8 cellular contexts compared by ENCODE assay signal in genomic region chr17:17836250-17836817, GRCh38. TPM values are rescaled to one million over a fixed set of nuclear protein-coding genes. Genes with fewer than 3 reads are reported as not detected.
A peak's percentile ranks its signal among the peaks of the same experiment; 100 is the strongest.
DNase-seq lines count a peak whose midpoint lies in the region; ATAC-seq and TF ChIP-seq lines count a peak whose summit lies in the region.

No MANE protein-coding gene starts in this region.

- H4K20me1 ChIP-seq in SK-N-SH (ENCODE audit: insufficient read depth): no peaks in the 10 kb centered on the region

- H3K4me1 ChIP-seq in SK-N-SH (ENCODE audit: control insufficient read depth in 1 of 2, insufficient read depth in 2 of 2, low read depth in 1 of 2, low read length in 1 of 2) (peaks cover 22 to 63% of the 10 kb centered on the region in 2 experiments; a peak in 3 of 4 replicates), suprapubic skin (peaks cover 82% of the 10 kb centered on the region)

- peaks cover 17% of the 10 kb centered on the region for H3F3A ChIP-seq in SK-N-SH (replicated peaks; ENCODE audit: insufficient read depth)

- DNase-seq in GM10248 (ENCODE audit: extremely low spot score): peak; percentile 96
- peak; percentile 94 for DNase-seq in NCI-H1048 (lab: John Stamatoyannopoulos, UW)
- DNase-seq in SK-N-SH: peak; percentile 96
- DNase-seq in activated naive CD4-positive, alpha-beta T cell treated with anti-CD3 and anti-CD28 coated beads, Interleukin-2, amount 50 U/mL, for 72 hours (ENCODE audit: low spot score in 2 of 2): peak; percentile 96 to 98
- peak; percentile 63 for DNase-seq in glomerular endothelial cell (ENCODE audit: extremely low read depth, low read depth, low spot score)
- DNase-seq in occipital lobe (lab: John Stamatoyannopoulos, UW): peak; percentile 95
- peak; percentile 98 to 99 for DNase-seq in suprapubic skin (ENCODE audit: low spot score in 2 of 2)

- H3K9ac ChIP-seq in SK-N-SH: peak overlapping the region; percentile 88

- H3K27ac Mint-ChIP-seq in activated naive CD4-positive, alpha-beta T cell treated with anti-CD3 and anti-CD28 coated beads, Interleukin-2, amount 50 U/mL, for 72 hours: peak overlapping the region; percentile 90 to 97

- POLR2A ChIA-PET in GM10248 (lab: Yijun Ruan, JAX) (interaction anchor here (0.5 to 1.3 kb wide), 9 partner anchors 9 to 1877 kb away, joined by 3 to 24 read pairs (median 5); no protein-coding TSS in a partner anchor), SK-N-SH (lab: Yijun Ruan, JAX) (interaction anchor here (0.6 to 4.0 kb wide), 34 partner anchors 10 to 481 kb away, joined by 3 to 44 read pairs (median 5); no protein-coding TSS in a partner anchor)

- peaks cover 14% of the 10 kb centered on the region in 2 donors for H3K36me3 Mint-ChIP-seq in activated naive CD4-positive, alpha-beta T cell treated with anti-CD3 and anti-CD28 coated beads, Interleukin-2, amount 50 U/mL, for 72 hours

- ATAC-seq in HG02588 (IDR thresholded peaks at IDR 0.05; ENCODE audit: unreplicated experiment): peak; percentile 61
- ATAC-seq in activated naive CD4-positive, alpha-beta T cell treated with anti-CD3 and anti-CD28 coated beads, Interleukin-2, amount 50 U/mL, for 72 hours: peak; percentile 72 to 80

- H3K9me3 ChIP-seq in SK-N-SH (no peaks in the 10 kb centered on the region), suprapubic skin (no peaks in the 10 kb centered on the region)

- peak overlapping the region; percentile 75 to 79 for H3K4me3 ChIP-seq in SK-N-SH (ENCODE audit: low read depth in 2 of 2, low read length in 1 of 2)
- peak overlapping the region; percentile 73 for H3K4me3 ChIP-seq in suprapubic skin

- TF ChIP-seq POLR2A in suprapubic skin (IDR thresholded peaks at IDR 0.05): peak; percentile 93 to 99

- peak; percentile 11 for TF ChIP-seq RAD21 in SK-N-SH (IDR thresholded peaks at IDR 0.05; ENCODE audit: low read length)

- peak overlapping the region; percentile 94 for H3K4me2 ChIP-seq in SK-N-SH

- peak overlapping the region; percentile 61; the same call in 1 of the 2 replicates for H2AFZ ChIP-seq in SK-N-SH (ENCODE audit: low read depth)

- 0% methylated on average over 5 of the region's 69 CpGs for WGBS in SK-N-SH (ENCODE audit: low lambda C conversion rate)
- WGBS in suprapubic skin: no CpG with 5 or more reads among the region's 69 CpGs

- no peak; a peak in 1 of 4 replicates for TF ChIP-seq EP300 in SK-N-SH (IDR thresholded peaks at IDR 0.05; ENCODE audit: borderline replicate concordance in 1 of 2, low read depth in 1 of 2, low read length in 1 of 2)
- TF ChIP-seq EP300 in suprapubic skin (IDR thresholded peaks at IDR 0.05): no peak

- CTCF ChIA-PET in GM10248 (lab: Yijun Ruan, JAX) (interaction anchor here (0.8 to 1.5 kb wide), 12 partner anchors 10 to 158 kb away, joined by 3 to 9 read pairs (median 4); no protein-coding TSS in a partner anchor), SK-N-SH (lab: Yijun Ruan, JAX) (interaction anchor here (0.9 to 5.2 kb wide), 11 partner anchors 9 to 155 kb away, joined by 3 to 32 read pairs (median 4); partner anchors contain the start of gene RAI1)

- peaks cover 0 to 7% of the 10 kb centered on the region in 2 donors for H3K9me3 Mint-ChIP-seq in activated naive CD4-positive, alpha-beta T cell treated with anti-CD3 and anti-CD28 coated beads, Interleukin-2, amount 50 U/mL, for 72 hours

- no peaks in the 10 kb centered on the region for H3K27me3 ChIP-seq in SK-N-SH (ENCODE audit: insufficient read depth)
- no peaks in the 10 kb centered on the region for H3K27me3 ChIP-seq in suprapubic skin

- TF ChIP-seq CTCF in GM10248 (IDR thresholded peaks at IDR 0.05; ENCODE audit: control extremely low read depth, extremely low read depth, low read depth, missing control alignments): no peak
- no peak for TF ChIP-seq CTCF in SK-N-SH (IDR thresholded peaks at IDR 0.05)
- no peak for TF ChIP-seq CTCF in suprapubic skin (IDR thresholded peaks at IDR 0.05)

- no peaks in the 10 kb centered on the region for H3K36me3 ChIP-seq in SK-N-SH (replicated peaks in 1 of 2; ENCODE audit: control insufficient read depth in 1 of 2, insufficient read depth in 2 of 2, low read length in 1 of 2)
- H3K36me3 ChIP-seq in suprapubic skin: no peaks in the 10 kb centered on the region

- H3K9me2 ChIP-seq in SK-N-SH: no peaks in the 10 kb centered on the region

- H3K27ac ChIP-seq in SK-N-SH (ENCODE audit: low read depth in 2 of 2, low read length in 1 of 2): peak overlapping the region; percentile 69 to 95
- H3K27ac ChIP-seq in suprapubic skin: peak overlapping the region; percentile 98

- peaks cover 6% of the 10 kb centered on the region; the same call in 1 of the 2 replicates for H3K79me2 ChIP-seq in SK-N-SH (ENCODE audit: insufficient read depth)

TF ChIP-seq in SK-N-SH, 30 proteins besides CTCF, POLR2A, EP300 and RAD21:
- TF ChIP-seq POLR2AphosphoS5 (IDR thresholded peaks at IDR 0.05; ENCODE audit: low read depth, low read length) (peak; percentile 89), CHD2 (IDR thresholded peaks at IDR 0.05; ENCODE audit: low read length, partially characterized antibody) (peak; percentile 92), TCF12 (IDR thresholded peaks at IDR 0.05) (no peak), RXRA (IDR thresholded peaks at IDR 0.05; ENCODE audit: borderline replicate concordance, low read depth) (peak; percentile 98), SIN3A (IDR thresholded peaks at IDR 0.05; ENCODE audit: borderline replicate concordance, low read depth, low read length) (peak; percentile 58; the same call in 1 of the 2 replicates), NRF1 (IDR thresholded peaks at IDR 0.05; ENCODE audit: low read depth, low read length) (peak; percentile 97), ZBTB33 (IDR thresholded peaks at IDR 0.05; ENCODE audit: borderline replicate concordance, low read depth) (0 out of 2 replicates have a peak, but pooled peaks have one; percentile 33), ELF1 (IDR thresholded peaks at IDR 0.05) (no peak), TAF1 (IDR thresholded peaks at IDR 0.05; ENCODE audit: borderline replicate concordance, low read depth, low read length) (peak; percentile 74), MXI1 (IDR thresholded peaks at IDR 0.05; ENCODE audit: low read depth, low read length) (peak; percentile 87; the same call in 1 of the 2 replicates), MAX (IDR thresholded peaks at IDR 0.05; ENCODE audit: low read depth) (peak; percentile 34), PBX3 (IDR thresholded peaks at IDR 0.05) (no peak), MEF2A (IDR thresholded peaks at IDR 0.05; ENCODE audit: borderline replicate concordance, low read depth) (no peak), RFX5 (IDR thresholded peaks at IDR 0.05; ENCODE audit: low read length) (peak; percentile 40; the same call in 1 of the 2 replicates)

RNA-seq across cellular contexts. Expression of gene SREBF1, which starts 0.5 kb away (rescaled TPM):
- polyA plus RNA-seq in SK-N-SH (2012; rRNA removed): 15.9 and 20.4 TPM in 2 replicates
- 5.3 and 8.6 TPM in 2 replicates for polyA plus RNA-seq in SK-N-SH (2012; cell fraction: cytosol; rRNA removed)
- polyA plus RNA-seq in SK-N-SH (2012; cell fraction: nucleus; rRNA removed): 92.2 and 140 TPM in 2 replicates
- total RNA-seq in activated naive CD4-positive, alpha-beta T cell treated with anti-CD3 and anti-CD28 coated beads, Interleukin-2, amount 50 U/mL, for 72 hours: 100 to 1,000 TPM in 1 of 2 donors, 10 to 100 TPM in 1; 67.2 to 103 TPM
- total RNA-seq in glomerular endothelial cell: 79.4 and 121 TPM in 2 replicates
- 12.6 TPM for total RNA-seq in occipital lobe
- total RNA-seq in suprapubic skin: 100 to 1,000 TPM in 2 of 4 donors, 10 to 100 TPM in 2; 78.1 to 124 (median 91.7) TPM

Comparison
In these comparisons a context has a peak if more than half of its experiments do, and no peak if none do; other contexts are left out.
1. Peak in every context shown above with its lines: DNase-seq, ATAC-seq, H3K4me3 ChIP-seq and H3K27ac ChIP-seq.